ENCODE assay signal across 1 cellular context in genomic region chr20:51372176-51372803, GRCh38.
TF ChIP-seq lines count a peak whose summit lies in the region.

No MANE protein-coding gene starts in this region.

TF ChIP-seq in HepG2, 621 proteins besides CTCF, POLR2A, EP300 and RAD21 (continued from another document and continues in another):
- TF ChIP-seq ZNF850 (CRISPR knock-in tag; conservative IDR thresholded peaks at IDR 0.05), result no peak
- 0 out of 2 replicates have a peak, but pooled peaks have one; percentile 9 for TF ChIP-seq BHLHE40 (IDR thresholded peaks at IDR 0.05; ENCODE audit: low read length)
- no peak for TF ChIP-seq NR3C1 (CRISPR knock-in tag; IDR thresholded peaks at IDR 0.05)
- no peak for TF ChIP-seq MTERF4 (CRISPR knock-in tag; IDR thresholded peaks at IDR 0.05)
- peak; percentile 39; the same call in 1 of the 2 replicates for TF ChIP-seq ZNF280B (CRISPR knock-in tag; IDR thresholded peaks at IDR 0.05; ENCODE audit: borderline replicate concordance)
- peak; percentile 58; the same call in 1 of the 2 replicates for TF ChIP-seq NFKB2 (CRISPR knock-in tag; IDR thresholded peaks at IDR 0.05; ENCODE audit: borderline replicate concordance)
- TF ChIP-seq ZNF713 (CRISPR knock-in tag; IDR thresholded peaks at IDR 0.05), result peak; percentile 82; the same call in 1 of the 2 replicates
- TF ChIP-seq FOXC1 (CRISPR knock-in tag; IDR thresholded peaks at IDR 0.05; ENCODE audit: borderline replicate concordance), result peak; percentile 31; the same call in 1 of the 2 replicates
- peak; percentile 74; the same call in 1 of the 2 replicates for TF ChIP-seq ZNF83 (CRISPR knock-in tag; IDR thresholded peaks at IDR 0.05; ENCODE audit: borderline replicate concordance)
- no peak for TF ChIP-seq ZBTB40 (IDR thresholded peaks at IDR 0.05)
- TF ChIP-seq ZBTB40 (CRISPR knock-in tag; IDR thresholded peaks at IDR 0.05), result 0 out of 2 replicates have a peak, but pooled peaks have one; percentile 25
- no peak for TF ChIP-seq ZBTB1 (CRISPR knock-in tag; IDR thresholded peaks at IDR 0.05; ENCODE audit: borderline replicate concordance)
- 0 out of 2 replicates have a peak, but pooled peaks have one; percentile 24 for TF ChIP-seq ZBTB26 (CRISPR knock-in tag; IDR thresholded peaks at IDR 0.05; ENCODE audit: borderline replicate concordance)
- TF ChIP-seq NFAT5 (CRISPR knock-in tag; IDR thresholded peaks at IDR 0.05), result no peak
- TF ChIP-seq REL (CRISPR knock-in tag; conservative IDR thresholded peaks at IDR 0.05), result no peak
- 0 out of 2 replicates have a peak, but pooled peaks have one; percentile 50 for TF ChIP-seq ZNF296 (CRISPR knock-in tag; conservative IDR thresholded peaks at IDR 0.05)
- TF ChIP-seq CHD2 (IDR thresholded peaks at IDR 0.05; ENCODE audit: low read depth, low read length), result no peak
- no peak for TF ChIP-seq ZNF816 (CRISPR knock-in tag; IDR thresholded peaks at IDR 0.05; ENCODE audit: borderline replicate concordance)
- TF ChIP-seq ZNF784 (CRISPR knock-in tag; IDR thresholded peaks at IDR 0.05; ENCODE audit: borderline replicate concordance), result no peak
- no peak for TF ChIP-seq ZNF780A (CRISPR knock-in tag; IDR thresholded peaks at IDR 0.05)
- TF ChIP-seq ATF3 (CRISPR knock-in tag; IDR thresholded peaks at IDR 0.05), result no peak; the same call in 1 of the 2 replicates
- 0 out of 2 replicates have a peak, but pooled peaks have one; percentile 30 for TF ChIP-seq ZNF329 (CRISPR knock-in tag; IDR thresholded peaks at IDR 0.05; ENCODE audit: low read depth)
- TF ChIP-seq RXRA (CRISPR knock-in tag; IDR thresholded peaks at IDR 0.05), result peak; percentile 44; the same call in 1 of the 2 replicates
- TF ChIP-seq REPIN1 (CRISPR knock-in tag; IDR thresholded peaks at IDR 0.05; ENCODE audit: borderline replicate concordance, low read depth), result peak; percentile 43; the same call in 1 of the 2 replicates
- TF ChIP-seq ZNF883 (CRISPR knock-in tag; IDR thresholded peaks at IDR 0.05; ENCODE audit: not compliant biosample characterization), result peak; percentile 39
- no peak for TF ChIP-seq AHDC1 (CRISPR knock-in tag; IDR thresholded peaks at IDR 0.05; ENCODE audit: borderline replicate concordance)
- TF ChIP-seq STAG1 (CRISPR knock-in tag; IDR thresholded peaks at IDR 0.05), result peak; percentile 99
